ENCODE assay signal across 18 cellular contexts in the genomic region with DNA sequence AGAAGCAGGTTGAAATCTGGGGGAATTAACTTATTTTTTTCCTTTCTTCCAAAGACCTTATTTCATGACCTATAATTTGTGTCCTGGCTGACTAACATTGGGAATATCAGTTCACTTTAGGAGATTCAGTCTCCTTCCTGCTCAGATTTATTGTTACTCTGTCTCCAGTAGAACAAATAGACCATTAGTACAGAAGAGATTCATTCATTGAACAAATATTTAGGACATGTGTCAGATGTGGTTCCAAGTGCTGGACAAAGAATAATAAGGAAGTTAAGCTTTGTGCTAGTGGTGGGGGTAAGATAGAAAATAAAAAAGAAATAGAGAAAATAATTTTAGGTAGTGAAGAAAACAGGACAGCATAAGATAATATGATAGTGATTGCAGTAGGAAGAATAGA. TPM values are rescaled to one million over a fixed set of nuclear protein-coding genes. Genes with fewer than 3 reads are reported as not detected.
DNase-seq lines count a peak whose midpoint lies in the region; ATAC-seq, FAIRE-seq and TF ChIP-seq lines count a peak whose summit lies in the region.
"Had no signal": no experiment of that assay in that cellular context is flagged by ENCODE, and none has a peak within 500 bp of the region (broad histone marks: within the 10 kb centered on the region; RNA-seq: fewer than 3 reads in every experiment).

No MANE protein-coding gene starts in this region.

- DNase-seq in COLO829 (ENCODE audit: low spot score) (peak; percentile 40), RCC 7860 (ENCODE audit: low spot score) (peak; percentile 24), chondrocyte (ENCODE audit: low spot score) (no peak), lung microvascular endothelial cell (ENCODE audit: low read depth in 2 of 2) (peak; percentile 22 to 70), NCI-H146 (lab: John Stamatoyannopoulos, UW) (no peak), T-helper 1 cell (no peak)
- DNase-seq: activated CD8-positive, alpha-beta memory T cell treated with anti-CD3 and anti-CD28 coated beads for 24 hours; activated naive CD4-positive, alpha-beta T cell treated with Interleukin-2 at 50 U/mL for 16 hours; DMS79 treated with DMSO at 0.1 percent for 48 hours; esophagus squamous epithelium; NCI-H446; OCI-M1; stimulated activated CD4-positive, alpha-beta T cell treated with anti-CD3 and anti-CD28 coated beads, Interleukin-4, amount 100 ng/mL, for 24 hours; stimulated activated naive CD4-positive, alpha-beta T cell treated with Interleukin-2 at 50 U/mL for 16 hours; T1000 had no signal

- H3K27me3 Mint-ChIP-seq in chondrocyte (ENCODE audit: low read depth) = no peaks in the 10 kb centered on the region

- FAIRE-seq in RCC 7860 (lab: Jason Lieb, UNC) = no peak
- FAIRE-seq: colon had no signal

- peaks cover 7% of the 10 kb centered on the region for H3K9me3 Mint-ChIP-seq in chondrocyte (ENCODE audit: low read depth)

- no peaks in the 10 kb centered on the region for H3K36me3 Mint-ChIP-seq in chondrocyte (ENCODE audit: low read depth)

- no peak overlapping the region for H3K4me3 Mint-ChIP-seq in chondrocyte (ENCODE audit: unreplicated experiment)

- peaks cover 34% of the 10 kb centered on the region for H3K4me1 Mint-ChIP-seq in chondrocyte (ENCODE audit: low read depth)

- ATAC-seq in HG03097 (IDR thresholded peaks at IDR 0.05; ENCODE audit: low FRiP score, unreplicated experiment) = no peak
- ATAC-seq in GM19324 (IDR thresholded peaks at IDR 0.05; ENCODE audit: low FRiP score, unreplicated experiment) = no peak

- no peak for TF ChIP-seq CTCF in chondrocyte (IDR thresholded peaks at IDR 0.05)

- H3K27ac Mint-ChIP-seq in chondrocyte (ENCODE audit: unreplicated experiment) = peak overlapping the region; percentile 9

RNA-seq across cellular contexts. Expression of gene ZMYM4, which starts 20.3 kb away (rescaled TPM):
- total RNA-seq in chondrocyte = 51.0 to 54.2 TPM (median 51.8 TPM) in 3 replicates
- total RNA-seq in lung microvascular endothelial cell = 22.4 and 22.8 TPM in 2 replicates

Comparison
In these comparisons a context has a peak if more than half of its experiments do, and no peak if none do; other contexts are left out.
1. DNase-seq: peak in COLO829 (single experiment), RCC 7860 (single experiment) and lung microvascular endothelial cell (2 of 2); none in chondrocyte (single experiment), NCI-H146 (single experiment) and T-helper 1 cell (0 of 5).